20 cellular contexts compared by ENCODE assay signal in the genomic region with DNA sequence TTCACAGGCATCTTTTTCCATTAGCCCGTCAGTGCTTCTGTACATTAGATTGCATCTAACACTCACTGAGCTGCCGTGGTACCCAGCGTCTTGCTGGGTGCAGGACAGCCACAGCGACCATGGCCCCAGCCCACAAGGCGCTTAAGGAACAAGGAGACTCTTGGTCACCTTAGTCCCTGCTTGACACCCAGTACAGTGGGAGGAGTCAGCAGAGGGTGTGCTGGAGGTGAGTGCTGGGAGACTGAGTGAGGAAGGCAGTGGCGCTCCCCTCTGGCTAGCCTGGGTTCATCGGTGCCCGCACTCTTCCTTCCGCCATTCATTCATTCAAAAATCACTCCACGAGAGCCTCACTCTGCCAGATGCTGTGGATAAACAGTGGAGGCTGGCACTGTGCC. TPM values are rescaled to one million over a fixed set of nuclear protein-coding genes. Genes with fewer than 3 reads are reported as not detected.
"Had no signal": no experiment of that assay in that cellular context is flagged by ENCODE, and none has a peak within 500 bp of the region (broad histone marks: within the 10 kb centered on the region; RNA-seq: fewer than 3 reads in every experiment).

No MANE protein-coding gene starts in this region.

- H3K4me3 ChIP-seq: smooth muscle cell, suprapubic skin had no signal

- H3K9me3 ChIP-seq: neutrophil, suprapubic skin had no signal

- ATAC-seq: activated CD8-positive, alpha-beta T cell treated with anti-CD3 and anti-CD28 coated beads, Interleukin-2, amount 10 ng/mL, durations not matched to agents 7 days and 5 days; activated naive CD4-positive, alpha-beta T cell treated with anti-CD3 and anti-CD28 coated beads, Interleukin-2, amount 50 U/mL, for 72 hours; T-helper 17 cell had no signal

- H3K27ac ChIP-seq: epithelial cell of prostate, neutrophil, suprapubic skin had no signal

- DNase-seq: activated B cell treated with CpG ODN at 0.5 μM for 24 hours; activated CD4-positive, alpha-beta T cell treated with anti-CD3 and anti-CD28 coated beads, Interleukin-2, amount 10 ng/mL, durations not matched to agents 24 days and 14 days; activated CD8-positive, alpha-beta memory T cell treated with anti-CD3 and anti-CD28 coated beads, Interleukin-2, amount 50 U/mL, for 4 hours; activated CD8-positive, alpha-beta T cell treated with anti-CD3 and anti-CD28 coated beads, Interleukin-2, amount 10 ng/mL, durations not matched to agents 7 days and 5 days; activated effector memory CD4-positive, alpha-beta T cell treated with anti-CD3 and anti-CD28 coated beads, Interleukin-2, amount 50 U/mL, for 16 hours; activated T-cell treated with anti-CD3 and anti-CD28 coated beads, Interleukin-2, amount 50 U/mL, for 48 hours; amniotic stem cell; head of caudate nucleus; mammary epithelial cell; naive B cell; retina; T-helper 17 cell had no signal

- FAIRE-seq: frontal cortex, TTC549, urothelium cell line had no signal

- H3K27me3 ChIP-seq: neutrophil, suprapubic skin had no signal

- H3K36me3 ChIP-seq: neutrophil, suprapubic skin had no signal

RNA-seq across cellular contexts. Expression of a gene that starts 21.8 kb away (rescaled TPM):
- total RNA-seq: activated B cell treated with CpG ODN at 0.5 μM for 24 hours had no signal
